14 cellular contexts compared by ENCODE assay signal in the genomic region with DNA sequence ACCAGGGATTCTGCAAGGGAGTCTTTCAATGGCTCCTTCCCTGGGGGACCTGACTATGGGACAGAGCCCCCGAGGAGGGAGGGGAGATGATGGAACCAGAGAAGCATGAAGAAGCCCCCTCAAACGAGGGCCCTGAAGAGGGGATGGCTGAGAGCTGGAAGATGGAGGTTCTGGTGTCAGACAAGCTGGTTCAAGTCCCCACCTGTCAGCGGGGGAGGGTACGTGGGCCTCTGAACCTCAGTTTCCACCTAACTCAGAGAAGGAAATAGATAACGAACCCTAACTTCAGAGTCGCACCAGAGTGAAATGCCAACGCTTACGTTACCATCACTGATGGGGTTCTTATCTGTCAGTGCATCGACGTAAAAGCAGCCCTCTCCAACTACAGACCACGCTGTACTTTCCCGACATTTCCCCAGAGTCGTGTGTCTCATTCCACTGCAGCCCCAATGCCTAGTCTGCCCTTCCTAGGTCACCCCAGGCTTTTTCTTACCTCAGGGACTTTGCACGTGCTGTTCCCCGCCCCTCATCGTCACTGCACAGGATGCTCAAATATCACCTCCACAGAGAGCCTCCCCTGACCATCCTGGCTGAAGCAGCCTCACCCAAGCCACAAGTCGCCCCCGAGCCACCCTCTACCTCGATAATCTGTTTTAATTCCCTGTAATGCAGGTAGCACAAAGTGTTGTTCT.
DNase-seq lines count a peak whose midpoint lies in the region; ATAC-seq and TF ChIP-seq lines count a peak whose summit lies in the region.
"Had no signal": no experiment of that assay in that cellular context is flagged by ENCODE, and none has a peak within 500 bp of the region (broad histone marks: within the 10 kb centered on the region; RNA-seq: fewer than 3 reads in every experiment).

No MANE protein-coding gene starts in this region.

- POLR2A ChIA-PET in CD4-positive, alpha-beta T cell (lab: Charles Lee), result interaction anchor here (0.6 kb wide), 2 partner anchors 28 to 71 kb away, joined by 3 to 4 read pairs; no protein-coding TSS in a partner anchor
- POLR2A ChIA-PET in naive thymus-derived CD8-positive, alpha-beta T cell (lab: Charles Lee), result interaction anchor here (0.9 to 1.4 kb wide), 2 partner anchors 8 to 61 kb away, joined by 3 read pairs; no protein-coding TSS in a partner anchor

- no peak for ATAC-seq in CD4-positive, alpha-beta T cell (ENCODE audit: poor library complexity)
- ATAC-seq in activated naive CD4-positive, alpha-beta T cell treated with anti-CD3 and anti-CD28 coated beads, Interleukin-2, amount 50 U/mL, for 72 hours, result peak in 1 of 2 donors; percentile 17
- no peak for ATAC-seq in naive thymus-derived CD8-positive, alpha-beta T cell
- ATAC-seq: esophagus mucosa, heart left ventricle had no signal

- H3K27me3 ChIP-seq in CD4-positive, alpha-beta T cell (ENCODE audit: control insufficient read depth, insufficient read depth, low read length), result no peaks in the 10 kb centered on the region
- no peaks in the 10 kb centered on the region for H3K27me3 ChIP-seq in NT2/D1 (ENCODE audit: insufficient read depth, insufficient read length)
- H3K27me3 ChIP-seq: heart left ventricle had no signal

- H3K9me3 ChIP-seq in CD4-positive, alpha-beta T cell (ENCODE audit: control insufficient read depth, low read length), result no peaks in the 10 kb centered on the region
- peaks cover 14% of the 10 kb centered on the region; the same call in 1 of the 2 replicates for H3K9me3 ChIP-seq in NT2/D1 (ENCODE audit: insufficient read depth, low read length)

- H3K4me1 Mint-ChIP-seq in CD4-positive, alpha-beta T cell (ENCODE audit: low read depth), result peaks cover 59% of the 10 kb centered on the region
- H3K4me1 Mint-ChIP-seq in naive thymus-derived CD8-positive, alpha-beta T cell, result peaks cover 35 to 98% (median 88%) of the 10 kb centered on the region in 4 donors

- TF ChIP-seq CTCF in CD4-positive, alpha-beta T cell (IDR thresholded peaks at IDR 0.05), result no peak

- CTCF ChIA-PET in CD4-positive, alpha-beta T cell (lab: Charles Lee), result no interaction called here

- intact Hi-C loops in CD4-positive, alpha-beta T cell (cut with DNase I, micrococcal nuclease), result no loop called here

- no peaks in the 10 kb centered on the region for H3K9me3 Mint-ChIP-seq in CD4-positive, alpha-beta T cell
- peaks cover 0 to 5% of the 10 kb centered on the region in 2 donors for H3K9me3 Mint-ChIP-seq in activated naive CD4-positive, alpha-beta T cell treated with anti-CD3 and anti-CD28 coated beads, Interleukin-2, amount 50 U/mL, for 72 hours
- peaks cover 0 to 8% (median 0%) of the 10 kb centered on the region in 9 donors for H3K9me3 Mint-ChIP-seq in naive thymus-derived CD8-positive, alpha-beta T cell

- H3K36me3 ChIP-seq in NT2/D1 (ENCODE audit: insufficient read depth, insufficient read length, low read length), result no peaks in the 10 kb centered on the region
- H3K36me3 ChIP-seq: heart left ventricle had no signal

- peak overlapping the region; percentile 80 for H3K27ac Mint-ChIP-seq in CD4-positive, alpha-beta T cell
- peak overlapping the region; percentile 44 to 93 for H3K27ac Mint-ChIP-seq in activated naive CD4-positive, alpha-beta T cell treated with anti-CD3 and anti-CD28 coated beads, Interleukin-2, amount 50 U/mL, for 72 hours
- H3K27ac Mint-ChIP-seq in naive thymus-derived CD8-positive, alpha-beta T cell, result peak overlapping the region; percentile 90 to 100 (median 96)

- H3K36me3 Mint-ChIP-seq in CD4-positive, alpha-beta T cell (ENCODE audit: low read depth), result peaks cover 3% of the 10 kb centered on the region
- H3K36me3 Mint-ChIP-seq in activated naive CD4-positive, alpha-beta T cell treated with anti-CD3 and anti-CD28 coated beads, Interleukin-2, amount 50 U/mL, for 72 hours, result peaks cover 6 to 26% of the 10 kb centered on the region in 2 donors
- peaks cover 0 to 9% (median 2%) of the 10 kb centered on the region in 3 donors for H3K36me3 Mint-ChIP-seq in naive thymus-derived CD8-positive, alpha-beta T cell

- no peak overlapping the region for H3K4me3 ChIP-seq in NT2/D1 (ENCODE audit: insufficient read length, low read depth)
- H3K4me3 ChIP-seq: heart left ventricle had no signal

- H3K27ac ChIP-seq in CD4-positive, alpha-beta T cell (ENCODE audit: low read depth, low read length), result peak overlapping the region; percentile 6

- peaks cover 24% of the 10 kb centered on the region for H3K4me1 ChIP-seq in NT2/D1 (ENCODE audit: insufficient read depth, insufficient read length)

- peak overlapping the region; percentile 21 for H3K4me3 Mint-ChIP-seq in CD4-positive, alpha-beta T cell
- peak overlapping the region in 9 of 10 donors; percentile 9 to 80 (median 57) for H3K4me3 Mint-ChIP-seq in naive thymus-derived CD8-positive, alpha-beta T cell
- H3K4me3 Mint-ChIP-seq: H9 had no signal

- peak in 3 of 10 experiments; percentile 10 to 23 (median 14) for DNase-seq in CD4-positive, alpha-beta T cell
- DNase-seq in NT2/D1 (ENCODE audit: low read depth, low spot score) (no peak), NCI-H146 treated with DMSO at 0.1 percent for 48 hours (lab: John Stamatoyannopoulos, UW; ENCODE audit: unreplicated experiment) (no peak), COLO668 (lab: John Stamatoyannopoulos, UW; ENCODE audit: unreplicated experiment) (no peak), cerebellar cortex (ENCODE audit: low spot score) (no peak)
- no peak for DNase-seq in activated naive CD4-positive, alpha-beta T cell treated with anti-CD3 and anti-CD28 coated beads, Interleukin-2, amount 50 U/mL, for 72 hours (ENCODE audit: low spot score in 2 of 2)
- DNase-seq in naive thymus-derived CD8-positive, alpha-beta T cell, result peak in 1 of 10 donors; percentile 36
- DNase-seq: H9, heart left ventricle, kidney glomerular epithelial cell, NCI-H2081 treated with DMSO at 0.1 percent for 48 hours, retina, SHP77 treated with DMSO at 0.1 percent for 48 hours had no signal

- H3K9ac ChIP-seq in NT2/D1 (ENCODE audit: insufficient read length, low read depth), result peak overlapping the region; percentile 13

- no peaks in the 10 kb centered on the region for H3K27me3 Mint-ChIP-seq in CD4-positive, alpha-beta T cell
- H3K27me3 Mint-ChIP-seq in naive thymus-derived CD8-positive, alpha-beta T cell, result no peaks in the 10 kb centered on the region
